In genomic region chr9:127528407-127529251, GRCh38 we compare ENCODE assay signal across 14 cellular contexts.
DNase-seq lines count a peak whose midpoint lies in the region; ATAC-seq and TF ChIP-seq lines count a peak whose summit lies in the region.
"Had no signal": no experiment of that assay in that cellular context is flagged by ENCODE, and none has a peak within 500 bp of the region (broad histone marks: within the 10 kb centered on the region; RNA-seq: fewer than 3 reads in every experiment).

No MANE protein-coding gene starts in this region.

- H3K36me3 ChIP-seq in HUES48 (ENCODE audit: control insufficient read depth, insufficient read depth, low read length) (peaks cover 19% of the 10 kb centered on the region), ascending aorta (peaks cover 29 to 57% of the 10 kb centered on the region in 2 donors)

- DNase-seq in ascending aorta (ENCODE audit: low spot score in 2 of 2) (no peak), iPS-NIHi11 (ENCODE audit: low spot score) (peak; percentile 61), NCI-H1048 (lab: John Stamatoyannopoulos, UW) (no peak), activated T-cell treated with anti-CD3 and anti-CD28 coated beads for 4 hours (no peak), GM03348 (ENCODE audit: low spot score) (no peak)
- no peak for DNase-seq in stimulated activated effector memory CD8-positive, alpha-beta T cell treated with anti-CD3 and anti-CD28 coated beads, Interleukin-12 subunit alpha, Interleukin-12 subunit beta, amount 100 ng/mL, for 72 hours (ENCODE audit: low spot score in 2 of 2)
- DNase-seq: foreskin keratinocyte; NCI-H1092; PC-9; stimulated activated CD4-positive, alpha-beta T cell treated with anti-CD3 and anti-CD28 coated beads, Interleukin-12 subunit alpha, Interleukin-12 subunit beta, amount 100 ng/mL, for 4 hours had no signal

- H3K9ac ChIP-seq in HUES48 (ENCODE audit: low read depth, low read length): no peak overlapping the region

- peaks cover 7% of the 10 kb centered on the region for H3K9me3 Mint-ChIP-seq in stimulated activated effector memory CD8-positive, alpha-beta T cell treated with anti-CD3 and anti-CD28 coated beads, Interleukin-12 subunit alpha, Interleukin-12 subunit beta, amount 100 ng/mL, for 72 hours
- H3K9me3 Mint-ChIP-seq: central memory CD8-positive, alpha-beta T cell; memory B cell had no signal

- intact Hi-C loops in ascending aorta (cut with DNase I): no loop called here

- ATAC-seq in stimulated activated effector memory CD8-positive, alpha-beta T cell treated with anti-CD3 and anti-CD28 coated beads, Interleukin-12 subunit alpha, Interleukin-12 subunit beta, amount 100 ng/mL, for 72 hours: no peak
- no peak for ATAC-seq in HG02973 (IDR thresholded peaks at IDR 0.05; ENCODE audit: unreplicated experiment)
- ATAC-seq: foreskin keratinocyte had no signal

- H3K27ac ChIP-seq in HUES48 (ENCODE audit: low read depth, low read length): peak overlapping the region; percentile 85
- H3K27ac ChIP-seq in ascending aorta: peak overlapping the region; percentile 59 to 76
- H3K27ac ChIP-seq: foreskin keratinocyte, PC-9 had no signal

- H3K27ac Mint-ChIP-seq in stimulated activated effector memory CD8-positive, alpha-beta T cell treated with anti-CD3 and anti-CD28 coated beads, Interleukin-12 subunit alpha, Interleukin-12 subunit beta, amount 100 ng/mL, for 72 hours: peak overlapping the region; percentile 50
- H3K27ac Mint-ChIP-seq: memory B cell had no signal

- no peak overlapping the region for H3K4me3 ChIP-seq in HUES48 (ENCODE audit: low read depth, low read length)
- H3K4me3 ChIP-seq in ascending aorta: no peak overlapping the region
- H3K4me3 ChIP-seq: PC-9 had no signal

- H3K27me3 ChIP-seq in HUES48 (ENCODE audit: control insufficient read depth, insufficient read depth, low read length): no peaks in the 10 kb centered on the region
- no peaks in the 10 kb centered on the region for H3K27me3 ChIP-seq in ascending aorta
- H3K27me3 ChIP-seq: foreskin keratinocyte had no signal

- no peak for TF ChIP-seq CTCF in ascending aorta (IDR thresholded peaks at IDR 0.05)

- H3K36me3 Mint-ChIP-seq in stimulated activated effector memory CD8-positive, alpha-beta T cell treated with anti-CD3 and anti-CD28 coated beads, Interleukin-12 subunit alpha, Interleukin-12 subunit beta, amount 100 ng/mL, for 72 hours: peaks cover 42% of the 10 kb centered on the region

- peaks cover 5% of the 10 kb centered on the region for H3K4me1 Mint-ChIP-seq in stimulated activated effector memory CD8-positive, alpha-beta T cell treated with anti-CD3 and anti-CD28 coated beads, Interleukin-12 subunit alpha, Interleukin-12 subunit beta, amount 100 ng/mL, for 72 hours
- H3K4me1 Mint-ChIP-seq: central memory CD8-positive, alpha-beta T cell; memory B cell had no signal

- H3K4me3 Mint-ChIP-seq in stimulated activated effector memory CD8-positive, alpha-beta T cell treated with anti-CD3 and anti-CD28 coated beads, Interleukin-12 subunit alpha, Interleukin-12 subunit beta, amount 100 ng/mL, for 72 hours: no peak overlapping the region
- H3K4me3 Mint-ChIP-seq: central memory CD8-positive, alpha-beta T cell; memory B cell had no signal

- H3K4me1 ChIP-seq in HUES48 (ENCODE audit: control insufficient read depth, insufficient read depth, low read length): peaks cover 17% of the 10 kb centered on the region
- H3K4me1 ChIP-seq in ascending aorta: peaks cover 0 to 20% of the 10 kb centered on the region in 2 donors
- H3K4me1 ChIP-seq: foreskin keratinocyte had no signal

- H3K9me3 ChIP-seq in HUES48 (ENCODE audit: control insufficient read depth, insufficient read depth, low read length) (peaks cover 14% of the 10 kb centered on the region), ascending aorta (peaks cover 0 to 3% of the 10 kb centered on the region in 2 donors)
